Comparison of ENCODE assay signal across 18 cellular contexts in the genomic region with DNA sequence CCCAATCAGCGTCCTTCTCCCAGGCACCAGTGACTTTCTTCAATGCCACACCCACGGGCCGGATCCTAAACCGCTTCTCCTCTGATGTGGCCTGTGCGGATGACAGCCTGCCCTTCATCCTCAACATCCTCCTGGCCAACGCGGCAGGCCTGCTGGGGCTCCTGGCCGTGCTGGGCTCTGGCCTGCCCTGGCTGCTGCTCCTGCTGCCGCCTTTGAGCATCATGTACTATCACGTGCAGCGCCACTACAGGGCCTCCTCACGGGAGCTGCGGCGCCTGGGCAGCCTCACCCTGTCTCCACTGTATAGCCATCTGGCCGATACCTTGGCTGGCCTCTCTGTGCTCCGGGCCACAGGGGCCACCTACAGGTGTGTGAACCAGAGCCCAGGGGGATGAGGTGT. TPM values are rescaled to one million over a fixed set of nuclear protein-coding genes. Genes with fewer than 3 reads are reported as not detected.
"Had no signal": no experiment of that assay in that cellular context is flagged by ENCODE, and none has a peak within 500 bp of the region (broad histone marks: within the 10 kb centered on the region; RNA-seq: fewer than 3 reads in every experiment).

No MANE protein-coding gene starts in this region.

- H3K27ac Mint-ChIP-seq: endodermal cell, progenitor cell of endocrine pancreas had no signal

- H3K4me1 Mint-ChIP-seq: endodermal cell; naive thymus-derived CD4-positive, alpha-beta T cell had no signal

- H3K9me3 ChIP-seq: colonic mucosa, heart left ventricle, pancreas, tibial nerve, upper lobe of right lung, vagina had no signal

- DNase-seq: colonic mucosa; dermis blood vessel endothelial cell; endodermal cell; heart left ventricle; hypothalamus; kidney glomerular epithelial cell; mammary epithelial cell; naive thymus-derived CD4-positive, alpha-beta T cell; small intestine; stimulated activated CD4-positive, alpha-beta T cell treated with anti-CD3 and anti-CD28 coated beads, Interleukin-12 subunit alpha, Interleukin-12 subunit beta, amount 100 ng/mL, for 4 hours; stimulated activated naive CD8-positive, alpha-beta T cell treated with anti-CD3 and anti-CD28 coated beads, Interleukin-15, Interleukin-2, amounts not matched to agents 100 U/mL and 50 U/mL, for 24 hours; upper lobe of right lung had no signal

- H3K4me3 ChIP-seq: colonic mucosa, heart left ventricle, pancreas, tibial nerve, upper lobe of right lung, vagina had no signal

- H3K4me1 ChIP-seq: colonic mucosa, pancreas, tibial nerve, upper lobe of right lung, vagina had no signal

- H3K9me3 Mint-ChIP-seq: endodermal cell; naive thymus-derived CD4-positive, alpha-beta T cell had no signal

- H3K4me3 Mint-ChIP-seq: endodermal cell; naive thymus-derived CD4-positive, alpha-beta T cell had no signal

- H3K27ac ChIP-seq: colonic mucosa, heart left ventricle, pancreas, tibial nerve, upper lobe of right lung, vagina had no signal

- H3K27me3 ChIP-seq: colonic mucosa, heart left ventricle, pancreas, tibial nerve, upper lobe of right lung, vagina had no signal

- ATAC-seq: heart left ventricle; naive thymus-derived CD4-positive, alpha-beta T cell; right cardiac atrium; stimulated activated naive CD8-positive, alpha-beta T cell treated with anti-CD3 and anti-CD28 coated beads, Interleukin-15, Interleukin-2, amounts not matched to agents 100 U/mL and 50 U/mL, for 24 hours; upper lobe of right lung had no signal

RNA-seq across cellular contexts. Expression of a gene that starts 9.8 kb away (rescaled TPM):
- total RNA-seq: endodermal cell, mesenteric fat pad had no signal
